Comparison of ENCODE assay signal across 11 cellular contexts in genomic region chr1:145214275-145214860, GRCh38. TPM values are rescaled to one million over a fixed set of nuclear protein-coding genes. Genes with fewer than 3 reads are reported as not detected.
DNase-seq lines count a peak whose midpoint lies in the region; ATAC-seq and TF ChIP-seq lines count a peak whose summit lies in the region.
"Not testable (repeated sequence)": the region's sequence is repeated elsewhere in the genome, so short reads cannot be mapped to it uniquely, and the experiment has no call there.
"Had no signal": no experiment of that assay in that cellular context is flagged by ENCODE, and none has a peak within 500 bp of the region (broad histone marks: within the 10 kb centered on the region; RNA-seq: fewer than 3 reads in every experiment).

No MANE protein-coding gene starts in this region.

- not testable (repeated sequence) for H2BK15ac ChIP-seq in IMR-90 (ENCODE audit: low read depth, low read length)

- not testable (repeated sequence) for TF ChIP-seq RAD21 in IMR-90 (IDR thresholded peaks at IDR 0.05; ENCODE audit: low read length)

- H3K9ac ChIP-seq in IMR-90 (ENCODE audit: low read depth, low read length), result peak overlapping the region; percentile 73; the same call in 1 of the 2 replicates

- H3K27me3 ChIP-seq in IMR-90 (ENCODE audit: control insufficient read depth, insufficient read depth, low read length); heart right ventricle: not testable (repeated sequence)

- not testable (repeated sequence) for H3K27ac Mint-ChIP-seq in CD14-positive monocyte; activated T-helper 1 cell treated with anti-CD3 and anti-CD28 coated beads, Interleukin-12 subunit alpha, Interleukin-12 subunit beta, Interleukin-2, Interleukin-4 antibody, amounts not matched to agents 30 ng/mL and 10 ng/mL and 1 ng/mL, durations not matched to agents 14 hours and 24 hours and 36 hours; central memory CD8-positive, alpha-beta T cell (ENCODE audit: low read depth); natural killer cell

- in situ Hi-C loops in IMR-90 (cut with MboI; ENCODE audit: low sequenced_read_pairs), result not testable (repeated sequence)

- not testable (repeated sequence) for DNase-seq in CD14-positive monocyte (ENCODE audit: low spot score); IMR-90; heart right ventricle
- DNase-seq in T-helper 1 cell (peak in 3 of 5 donors; percentile 18 to 44 (median 21)), natural killer cell (peak; percentile 21)
- DNase-seq in activated T-helper 1 cell treated with anti-CD3 and anti-CD28 coated beads, Interleukin-12 subunit alpha, Interleukin-12 subunit beta, Interleukin-2, Interleukin-4 antibody, amounts not matched to agents 30 ng/mL and 10 ng/mL and 1 ng/mL, durations not matched to agents 14 hours and 24 hours and 36 hours (ENCODE audit: low spot score), result peak; percentile 30
- DNase-seq in central memory CD8-positive, alpha-beta T cell (ENCODE audit: low spot score in 2 of 2), result peak; percentile 28 to 55
- DNase-seq in stimulated activated CD4-positive, alpha-beta T cell treated with anti-CD3 and anti-CD28 coated beads, Interleukin-4, amount 100 ng/mL, for 1 hour, result peak; percentile 7

- POLR2A ChIA-PET in IMR-90 (lab: Charles Lee; ENCODE audit: unreplicated experiment), result not testable (repeated sequence)

- H3K18ac ChIP-seq in IMR-90 (ENCODE audit: low read depth, low read length), result not testable (repeated sequence)

- not testable (repeated sequence) for H3K9me3 Mint-ChIP-seq in CD14-positive monocyte; activated T-helper 1 cell treated with anti-CD3 and anti-CD28 coated beads, Interleukin-12 subunit alpha, Interleukin-12 subunit beta, Interleukin-2, Interleukin-4 antibody, amounts not matched to agents 30 ng/mL and 10 ng/mL and 1 ng/mL, durations not matched to agents 14 hours and 24 hours and 36 hours; central memory CD8-positive, alpha-beta T cell; natural killer cell

- BruUV-seq in IMR-90 (replicated peaks; lab: Mats Ljungman, UMichigan), result TSS peak; percentile 14

- not testable (repeated sequence) for H4K20me1 ChIP-seq in IMR-90 (ENCODE audit: insufficient read depth, low read length)

- not testable (repeated sequence) for H2AFZ ChIP-seq in IMR-90 (replicated peaks; ENCODE audit: low read length, poor library complexity)

- peak overlapping the region; percentile 87 for H3K4me2 ChIP-seq in IMR-90 (ENCODE audit: low read depth, low read length)

- not testable (repeated sequence) for H3K4ac ChIP-seq in IMR-90 (ENCODE audit: low read depth, low read length)

- H4K5ac ChIP-seq in IMR-90 (ENCODE audit: low read depth, low read length), result not testable (repeated sequence)

- dilution Hi-C loops in IMR-90 (cut with HindIII; ENCODE audit: low sequenced_read_pairs, unreplicated experiment), result not testable (repeated sequence)

- not testable (repeated sequence) for H3K36me3 ChIP-seq in IMR-90 (ENCODE audit: control insufficient read depth, insufficient read depth, low read length); heart right ventricle

- H3K27ac ChIP-seq in IMR-90 (ENCODE audit: insufficient read depth, low read length), result not testable (repeated sequence)
- peak overlapping the region in 2 of 10 donors; percentile 34 to 44 for H3K27ac ChIP-seq in heart right ventricle

- H3K9me1 ChIP-seq in IMR-90 (ENCODE audit: insufficient read depth, low read length), result not testable (repeated sequence)

- H4K8ac ChIP-seq in IMR-90 (ENCODE audit: low read depth in 2 of 2, low read length in 2 of 2), result not testable (repeated sequence)

- H3K4me1 ChIP-seq in IMR-90 (ENCODE audit: control insufficient read depth, insufficient read depth, low read length); heart right ventricle: not testable (repeated sequence)

- H3K56ac ChIP-seq in IMR-90 (ENCODE audit: extremely low read depth, insufficient read depth, low read length), result not testable (repeated sequence)

- H3K4me3 ChIP-seq in IMR-90 (ENCODE audit: insufficient read depth, low read depth, low read length) (peak overlapping the region; percentile 72), heart right ventricle (peak overlapping the region in 9 of 10 donors; percentile 12 to 55 (median 42))

- H3K27me3 Mint-ChIP-seq in CD14-positive monocyte (ENCODE audit: low read depth in 3 of 3); activated T-helper 1 cell treated with anti-CD3 and anti-CD28 coated beads, Interleukin-12 subunit alpha, Interleukin-12 subunit beta, Interleukin-2, Interleukin-4 antibody, amounts not matched to agents 30 ng/mL and 10 ng/mL and 1 ng/mL, durations not matched to agents 14 hours and 24 hours and 36 hours (ENCODE audit: insufficient read depth); central memory CD8-positive, alpha-beta T cell; natural killer cell (ENCODE audit: low read depth in 2 of 2): not testable (repeated sequence)

- H3K23ac ChIP-seq in IMR-90 (ENCODE audit: low read depth, low read length), result not testable (repeated sequence)

- H3K4me3 Mint-ChIP-seq in CD14-positive monocyte, result peak overlapping the region; percentile 46 to 59
- not testable (repeated sequence) for H3K4me3 Mint-ChIP-seq in activated T-helper 1 cell treated with anti-CD3 and anti-CD28 coated beads, Interleukin-12 subunit alpha, Interleukin-12 subunit beta, Interleukin-2, Interleukin-4 antibody, amounts not matched to agents 30 ng/mL and 10 ng/mL and 1 ng/mL, durations not matched to agents 14 hours and 24 hours and 36 hours
- peak overlapping the region; percentile 23 for H3K4me3 Mint-ChIP-seq in central memory CD8-positive, alpha-beta T cell
- peak overlapping the region; percentile 57 for H3K4me3 Mint-ChIP-seq in natural killer cell

- not testable (repeated sequence) for H2BK120ac ChIP-seq in IMR-90 (ENCODE audit: low read depth, low read length)

- not testable (repeated sequence) for H2BK5ac ChIP-seq in IMR-90 (ENCODE audit: low read depth, low read length, poor library complexity, severe bottlenecking)

- H2AK9ac ChIP-seq in IMR-90 (replicated peaks; ENCODE audit: low read depth, low read length, poor library complexity), result not testable (repeated sequence)

- not testable (repeated sequence) for H3K14ac ChIP-seq in IMR-90 (replicated peaks; ENCODE audit: low read depth, low read length)

- not testable (repeated sequence) for H2AK5ac ChIP-seq in IMR-90 (ENCODE audit: low read depth, low read length)

- not testable (repeated sequence) for H2BK20ac ChIP-seq in IMR-90 (ENCODE audit: low read depth, low read length)

- H3K4me1 Mint-ChIP-seq in CD14-positive monocyte; activated T-helper 1 cell treated with anti-CD3 and anti-CD28 coated beads, Interleukin-12 subunit alpha, Interleukin-12 subunit beta, Interleukin-2, Interleukin-4 antibody, amounts not matched to agents 30 ng/mL and 10 ng/mL and 1 ng/mL, durations not matched to agents 14 hours and 24 hours and 36 hours (ENCODE audit: low read depth); central memory CD8-positive, alpha-beta T cell; natural killer cell: not testable (repeated sequence)

- WGBS in IMR-90 (ENCODE audit: extremely low coverage in 2 of 2, insufficient read length in 1 of 2), 2 experiments, result no CpG with 5 or more reads among the region's 16 CpGs
- 10 to 31% methylated on average over 6 to 7 of the region's 16 CpGs for WGBS in heart right ventricle, 2 donors

- not testable (repeated sequence) for ATAC-seq in IMR-90 (ENCODE audit: low read depth); central memory CD8-positive, alpha-beta T cell (replicated peaks; ENCODE audit: extremely low read depth, poor library complexity, severe bottlenecking); heart right ventricle; natural killer cell

- H3K36me3 Mint-ChIP-seq in CD14-positive monocyte; activated T-helper 1 cell treated with anti-CD3 and anti-CD28 coated beads, Interleukin-12 subunit alpha, Interleukin-12 subunit beta, Interleukin-2, Interleukin-4 antibody, amounts not matched to agents 30 ng/mL and 10 ng/mL and 1 ng/mL, durations not matched to agents 14 hours and 24 hours and 36 hours (ENCODE audit: low read depth); central memory CD8-positive, alpha-beta T cell (ENCODE audit: insufficient read depth); natural killer cell: not testable (repeated sequence)

- H3K9me3 ChIP-seq in IMR-90 (ENCODE audit: control insufficient read depth, insufficient read depth, low read length); heart right ventricle: not testable (repeated sequence)

- TF ChIP-seq CTCF in CD14-positive monocyte (IDR thresholded peaks at IDR 0.05); IMR-90 (conservative IDR thresholded peaks at IDR 0.05; ENCODE audit: low read depth, low read length); heart right ventricle (IDR thresholded peaks at IDR 0.05); natural killer cell (IDR thresholded peaks at IDR 0.05): not testable (repeated sequence)

- CTCF ChIA-PET in IMR-90 (lab: Yijun Ruan, JAX), result not testable (repeated sequence)

- intact Hi-C loops in CD14-positive monocyte (cut with micrococcal nuclease); IMR-90 (cut with micrococcal nuclease); activated T-helper 1 cell treated with anti-CD3 and anti-CD28 coated beads, Interleukin-12 subunit alpha, Interleukin-12 subunit beta, Interleukin-2, Interleukin-4 antibody, amounts not matched to agents 30 ng/mL and 10 ng/mL and 1 ng/mL, durations not matched to agents 14 hours and 24 hours and 36 hours (cut with micrococcal nuclease); heart right ventricle (cut with DNase I); natural killer cell (cut with micrococcal nuclease): not testable (repeated sequence)

- TF ChIP-seq POLR2A in IMR-90 (IDR thresholded peaks at IDR 0.05; ENCODE audit: low read depth, low read length), result not testable (repeated sequence)

- not testable (repeated sequence) for H4K91ac ChIP-seq in IMR-90 (ENCODE audit: insufficient read depth, low read depth, low read length)

- H3K79me1 ChIP-seq in IMR-90 (ENCODE audit: low read depth in 1 of 2, low read length in 2 of 2), result not testable (repeated sequence)

RNA-seq across cellular contexts. Expression of gene PPIAL4D, which starts 27.6 kb away (rescaled TPM):
- polyA plus RNA-seq in CD14-positive monocyte (not detected), IMR-90 (2012; rRNA removed) (not detected in 2 replicates), heart right ventricle (not detected)
- total RNA-seq in IMR-90 (2012; rRNA removed) (not detected in 2 replicates), heart right ventricle (not detected), natural killer cell (not detected)
- polyA plus RNA-seq in IMR-90 (2012; cell fraction: cytosol; rRNA removed), result not detected in 2 replicates
- not detected in 2 replicates for polyA plus RNA-seq in IMR-90 (2012; cell fraction: nucleus; rRNA removed; ENCODE audit: low replicate concordance)
- total RNA-seq in activated T-helper 1 cell treated with anti-CD3 and anti-CD28 coated beads, Interleukin-12 subunit alpha, Interleukin-12 subunit beta, Interleukin-2, Interleukin-4 antibody, amounts not matched to agents 30 ng/mL and 10 ng/mL and 1 ng/mL, durations not matched to agents 14 hours and 24 hours and 36 hours, result not detected in 2 replicates
- total RNA-seq: M059J, mucosa of descending colon had no signal
- polyA plus RNA-seq: adipose tissue had no signal
